Comparison of ENCODE assay signal across 23 cellular contexts in the genomic region with DNA sequence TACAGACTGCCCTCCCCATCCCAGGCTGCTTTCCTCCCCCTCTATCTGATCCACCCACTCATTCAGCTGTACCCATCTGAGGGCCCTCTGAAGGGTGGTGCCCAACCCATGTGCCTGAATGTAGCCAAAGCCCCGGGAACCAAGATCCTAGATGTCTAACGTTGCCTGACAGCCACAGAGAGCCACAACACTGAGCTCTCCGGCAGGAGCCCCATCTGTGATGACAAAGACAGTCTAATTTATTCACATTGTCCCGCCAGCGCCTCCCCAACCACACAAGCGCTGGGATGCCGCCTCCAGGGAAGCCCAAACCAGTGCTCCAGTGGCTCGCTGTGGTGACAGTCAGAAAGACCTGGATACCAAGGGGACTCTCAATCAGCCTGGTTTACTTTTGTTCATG. TPM values are rescaled to one million over a fixed set of nuclear protein-coding genes. Genes with fewer than 3 reads are reported as not detected.
"Had no signal": no experiment of that assay in that cellular context is flagged by ENCODE, and none has a peak within 500 bp of the region (broad histone marks: within the 10 kb centered on the region; RNA-seq: fewer than 3 reads in every experiment).

No MANE protein-coding gene starts in this region.

- ATAC-seq: esophagus mucosa had no signal

- H3K9me3 ChIP-seq: prostate gland, right atrium auricular region, thyroid gland had no signal

- H3K27ac ChIP-seq: brain microvascular endothelial cell, prostate gland, right atrium auricular region, skin epidermis, thyroid gland, VCaP had no signal

- H3K9me3 Mint-ChIP-seq: activated CD4-positive, alpha-beta T cell treated with anti-CD3 and anti-CD28 coated beads, Interleukin-2, amount 10 ng/mL, durations not matched to agents 7 days and 5 days; activated naive CD4-positive, alpha-beta T cell treated with anti-CD3 and anti-CD28 coated beads, Interleukin-2, amount 50 U/mL, for 24 hours; memory B cell; stimulated activated naive CD8-positive, alpha-beta T cell treated with anti-CD3 and anti-CD28 coated beads, Interleukin-15, Interleukin-2, amounts not matched to agents 100 ng/mL and 50 ng/mL, for 24 hours had no signal

- H3K36me3 Mint-ChIP-seq: activated naive CD4-positive, alpha-beta T cell treated with anti-CD3 and anti-CD28 coated beads, Interleukin-2, amount 50 U/mL, for 24 hours; memory B cell had no signal

- H3K27ac Mint-ChIP-seq: activated CD4-positive, alpha-beta T cell treated with anti-CD3 and anti-CD28 coated beads, Interleukin-2, amount 10 ng/mL, durations not matched to agents 7 days and 5 days; activated naive CD4-positive, alpha-beta T cell treated with anti-CD3 and anti-CD28 coated beads, Interleukin-2, amount 50 U/mL, for 24 hours; memory B cell; stimulated activated naive CD8-positive, alpha-beta T cell treated with anti-CD3 and anti-CD28 coated beads, Interleukin-15, Interleukin-2, amounts not matched to agents 100 ng/mL and 50 ng/mL, for 24 hours had no signal

- H3K4me3 ChIP-seq: prostate gland, right atrium auricular region, skin epidermis, thyroid gland had no signal

- H3K27me3 ChIP-seq: right atrium auricular region, thyroid gland had no signal

- H3K27me3 Mint-ChIP-seq: stimulated activated naive CD8-positive, alpha-beta T cell treated with anti-CD3 and anti-CD28 coated beads, Interleukin-15, Interleukin-2, amounts not matched to agents 100 ng/mL and 50 ng/mL, for 24 hours had no signal

- H3K4me3 Mint-ChIP-seq: activated CD4-positive, alpha-beta T cell treated with anti-CD3 and anti-CD28 coated beads, Interleukin-2, amount 10 ng/mL, durations not matched to agents 7 days and 5 days; activated naive CD4-positive, alpha-beta T cell treated with anti-CD3 and anti-CD28 coated beads, Interleukin-2, amount 50 U/mL, for 24 hours; memory B cell; stimulated activated naive CD8-positive, alpha-beta T cell treated with anti-CD3 and anti-CD28 coated beads, Interleukin-15, Interleukin-2, amounts not matched to agents 100 ng/mL and 50 ng/mL, for 24 hours had no signal

- H3K36me3 ChIP-seq: brain microvascular endothelial cell, prostate gland, right atrium auricular region, thyroid gland had no signal

- DNase-seq: activated CD4-positive, alpha-beta T cell treated with anti-CD3 and anti-CD28 coated beads, Interleukin-2, amount 10 ng/mL, durations not matched to agents 7 days and 5 days; activated CD4-positive, CD25-positive, alpha-beta regulatory T cell treated with anti-CD3 and anti-CD28 coated beads, Interleukin-2, amount 50 U/mL, for 72 hours; activated gamma-delta T cell treated with Interleukin-2 at 50 U/mL for 16 hours; activated T-cell treated with anti-CD3 and anti-CD28 coated beads, Interleukin-2, amount 50 U/mL, for 1 hour; aorta; brain microvascular endothelial cell; central memory CD4-positive, alpha-beta T cell; effector memory CD4-positive, alpha-beta T cell; foreskin melanocyte; hypothalamus; stimulated activated CD4-positive, alpha-beta T cell treated with anti-CD3 and anti-CD28 coated beads, Interleukin-1b, Interleukin-23, amount 100 ng/mL, for 48 hours; substantia nigra; thyroid gland had no signal

- H3K4me1 Mint-ChIP-seq: activated CD4-positive, alpha-beta T cell treated with anti-CD3 and anti-CD28 coated beads, Interleukin-2, amount 10 ng/mL, durations not matched to agents 7 days and 5 days had no signal

- H3K4me1 ChIP-seq: prostate gland, right atrium auricular region had no signal

RNA-seq across cellular contexts. Expression of a gene that starts 8.4 kb away (rescaled TPM):
- total RNA-seq: activated CD4-positive, alpha-beta T cell treated with anti-CD3 and anti-CD28 coated beads, Interleukin-2, amount 10 ng/mL, durations not matched to agents 7 days and 5 days; endothelial cell of umbilical vein; esophagus mucosa had no signal
- polyA plus RNA-seq: endothelial cell of umbilical vein, liver had no signal
